ENCODE assay signal across 25 cellular contexts in genomic region chr10:106474891-106475290, GRCh38.
"Had no signal": no experiment of that assay in that cellular context is flagged by ENCODE, and none has a peak within 500 bp of the region (broad histone marks: within the 10 kb centered on the region; RNA-seq: fewer than 3 reads in every experiment).

No MANE protein-coding gene starts in this region.

- H3K27ac ChIP-seq: adrenal gland, ascending aorta, brain microvascular endothelial cell, colonic mucosa, dorsolateral prefrontal cortex, gastroesophageal sphincter, heart left ventricle, pancreas, tibial artery had no signal

- H3K4me1 ChIP-seq: adrenal gland, ascending aorta, colonic mucosa, gastroesophageal sphincter, heart left ventricle, pancreas, tibial artery had no signal

- H3K36me3 ChIP-seq: adrenal gland, ascending aorta, brain microvascular endothelial cell, colonic mucosa, gastroesophageal sphincter, heart left ventricle, pancreas, tibial artery had no signal

- H3K9me3 Mint-ChIP-seq: nephron progenitor cell had no signal

- DNase-seq: activated T-cell treated with anti-CD3 and anti-CD28 coated beads, Interleukin-2, amount 50 U/mL, for 1 hour; adrenal gland; brain microvascular endothelial cell; colonic mucosa; dorsolateral prefrontal cortex; effector memory CD8-positive, alpha-beta T cell; heart left ventricle; left colon; mesenchymal stem cell; mucosa of descending colon; nephron progenitor cell; pancreas; right cardiac atrium; stimulated activated CD4-positive, alpha-beta T cell treated with anti-CD3 and anti-CD28 coated beads, Interleukin-1b, Interleukin-23, amount 100 ng/mL, for 48 hours; stimulated activated naive CD8-positive, alpha-beta T cell treated with anti-CD3 and anti-CD28 coated beads, Interleukin-15, amount 100 ng/mL, for 72 hours; T1000; tibial artery had no signal

- H3K4me3 Mint-ChIP-seq: activated T-helper 17 cell treated with anti-CD3 and anti-CD28 coated beads, Interleukin-2, amount 50 U/mL, for 72 hours; central memory CD8-positive, alpha-beta T cell; effector memory CD8-positive, alpha-beta T cell; nephron progenitor cell; stimulated activated effector memory CD8-positive, alpha-beta T cell treated with anti-CD3 and anti-CD28 coated beads, Interleukin-12 subunit alpha, Interleukin-12 subunit beta, amount 100 ng/mL, for 72 hours; stimulated activated naive CD8-positive, alpha-beta T cell treated with anti-CD3 and anti-CD28 coated beads, Interleukin-15, amount 100 ng/mL, for 72 hours; T-helper 1 cell treated with Interleukin-12 subunit alpha and Interleukin-12 subunit beta and Interleukin-4 antibody, amounts not matched to agents 30 μg/mL and 1 μg/mL, for 36 hours; WTC11 had no signal

- H3K9me3 ChIP-seq: adrenal gland, ascending aorta, colonic mucosa, gastroesophageal sphincter, pancreas, tibial artery had no signal

- H3K27me3 ChIP-seq: adrenal gland, ascending aorta, brain microvascular endothelial cell, colonic mucosa, dorsolateral prefrontal cortex, gastroesophageal sphincter, heart left ventricle, pancreas, tibial artery had no signal

- H3K27me3 Mint-ChIP-seq: activated T-helper 17 cell treated with anti-CD3 and anti-CD28 coated beads, Interleukin-2, amount 50 U/mL, for 72 hours; central memory CD8-positive, alpha-beta T cell; effector memory CD8-positive, alpha-beta T cell; stimulated activated naive CD8-positive, alpha-beta T cell treated with anti-CD3 and anti-CD28 coated beads, Interleukin-15, amount 100 ng/mL, for 72 hours had no signal

- H3K36me3 Mint-ChIP-seq: stimulated activated effector memory CD8-positive, alpha-beta T cell treated with anti-CD3 and anti-CD28 coated beads, Interleukin-12 subunit alpha, Interleukin-12 subunit beta, amount 100 ng/mL, for 72 hours; WTC11 had no signal

- H3K27ac Mint-ChIP-seq: activated naive CD4-positive, alpha-beta T cell treated with anti-CD3 and anti-CD28 coated beads, Interleukin-2, amount 50 U/mL, for 72 hours; activated T-helper 17 cell treated with anti-CD3 and anti-CD28 coated beads, Interleukin-2, amount 50 U/mL, for 72 hours; effector memory CD8-positive, alpha-beta T cell; nephron progenitor cell; stimulated activated effector memory CD8-positive, alpha-beta T cell treated with anti-CD3 and anti-CD28 coated beads, Interleukin-12 subunit alpha, Interleukin-12 subunit beta, amount 100 ng/mL, for 72 hours; stimulated activated naive CD8-positive, alpha-beta T cell treated with anti-CD3 and anti-CD28 coated beads, Interleukin-15, amount 100 ng/mL, for 72 hours; T-helper 1 cell treated with Interleukin-12 subunit alpha and Interleukin-12 subunit beta and Interleukin-4 antibody, amounts not matched to agents 30 μg/mL and 1 μg/mL, for 36 hours; WTC11 had no signal

- H3K4me3 ChIP-seq: adrenal gland, ascending aorta, colonic mucosa, dorsolateral prefrontal cortex, gastroesophageal sphincter, heart left ventricle, mucosa of descending colon, pancreas, tibial artery had no signal

- H3K4me1 Mint-ChIP-seq: activated T-helper 17 cell treated with anti-CD3 and anti-CD28 coated beads, Interleukin-2, amount 50 U/mL, for 72 hours; central memory CD8-positive, alpha-beta T cell; nephron progenitor cell; stimulated activated effector memory CD8-positive, alpha-beta T cell treated with anti-CD3 and anti-CD28 coated beads, Interleukin-12 subunit alpha, Interleukin-12 subunit beta, amount 100 ng/mL, for 72 hours; stimulated activated naive CD8-positive, alpha-beta T cell treated with anti-CD3 and anti-CD28 coated beads, Interleukin-15, amount 100 ng/mL, for 72 hours; WTC11 had no signal
